8 cellular contexts compared by ENCODE assay signal in the genomic region with DNA sequence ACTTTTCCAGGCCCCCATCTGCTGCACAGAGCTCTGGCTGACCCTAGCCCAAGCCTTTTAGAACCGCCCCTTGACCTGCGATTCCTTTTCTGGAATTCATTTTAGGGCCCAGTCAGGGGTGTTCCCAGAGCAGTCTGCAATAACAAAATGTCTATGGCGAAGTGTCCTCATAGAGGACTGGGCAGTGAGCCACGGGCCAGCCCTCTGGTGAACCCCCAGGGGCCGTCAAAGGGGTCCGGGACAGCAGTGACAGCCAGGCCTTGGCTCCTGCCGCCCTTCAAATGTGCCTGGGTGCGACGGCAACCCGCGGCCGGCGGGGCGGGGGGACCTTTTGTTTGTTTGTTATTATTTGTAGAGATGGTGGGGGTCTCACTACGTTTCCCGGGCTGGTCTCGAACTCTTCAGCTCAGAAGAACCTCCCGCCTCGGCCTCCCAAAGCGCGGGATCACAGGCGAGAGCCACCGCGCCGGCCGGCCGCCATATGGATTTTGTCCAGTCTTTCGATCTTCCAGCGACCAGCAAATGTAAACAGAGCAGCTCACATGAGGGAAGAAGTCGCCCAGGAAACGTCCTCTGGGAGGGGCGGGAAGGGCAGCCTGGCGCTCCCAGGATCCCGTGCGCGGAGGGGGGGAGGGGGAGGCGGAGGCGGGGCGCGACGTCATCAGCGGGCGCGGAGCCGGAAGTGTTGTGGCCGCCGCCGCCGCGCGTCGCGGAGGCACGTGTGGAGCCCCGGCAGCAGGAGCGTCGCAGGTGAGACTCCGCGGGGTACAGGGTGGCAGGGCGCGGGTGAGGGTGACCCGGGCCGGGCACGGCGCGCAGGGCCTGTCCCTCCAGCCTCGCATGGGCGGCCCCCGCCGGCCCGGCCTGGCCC. TPM values are rescaled to one million over a fixed set of nuclear protein-coding genes. Genes with fewer than 3 reads are reported as not detected.
DNase-seq lines count a peak whose midpoint lies in the region; ATAC-seq and TF ChIP-seq lines count a peak whose summit lies in the region.

A gene (plus strand): TSS at position 685 of the 871 bp plus-strand sequence. CDS start 783 bp downstream, outside the sequence.

- POLR2A ChIA-PET in A673 (lab: Charles Lee; ENCODE audit: low non-redundant PET) = interaction anchor here (0.7 kb wide), 1 partner anchor 833 kb away, joined by 13 read pairs; no protein-coding TSS in a partner anchor
- POLR2A ChIA-PET in OCI-LY7 (lab: Charles Lee) = interaction anchor here (0.6 to 1.1 kb wide), 3 partner anchors 33 to 35 kb away, joined by 3 to 4 read pairs (median 3); no protein-coding TSS in a partner anchor

- peak within 1 kb of the TSS; percentile 74 for H2AFZ ChIP-seq in OCI-LY7 (ENCODE audit: low read length)

- peak within 1 kb of the TSS; percentile 100 for H3K4me2 ChIP-seq in OCI-LY7 (ENCODE audit: low read length)

- peak within 1 kb of the TSS; percentile 82 for H3K27ac ChIP-seq in A673 (ENCODE audit: low read depth, low read length, poor library complexity, severe bottlenecking)
- peak within 1 kb of the TSS; percentile 85 for H3K27ac ChIP-seq in HUES64 (ENCODE audit: low read depth, low read length)
- peak within 1 kb of the TSS; percentile 33 for H3K27ac ChIP-seq in OCI-LY7 (ENCODE audit: low read depth, low read length, poor library complexity, severe bottlenecking)
- H3K27ac ChIP-seq in epithelial cell of prostate = peak within 1 kb of the TSS; percentile 36
- peak within 1 kb of the TSS; percentile 91 to 98 for H3K27ac ChIP-seq in mucosa of rectum (ENCODE audit: low read depth in 2 of 2, low read length in 2 of 2)

- H3K36me3 ChIP-seq in A673 (ENCODE audit: insufficient read depth, low read length, poor library complexity, severe bottlenecking) = peaks cover 3% of the 10 kb centered on the region
- H3K36me3 ChIP-seq in HUES64 (ENCODE audit: insufficient read depth, low read length) = peaks cover 12% of the 10 kb centered on the region; the same call in 1 of the 2 replicates
- peaks cover 24% of the 10 kb centered on the region; the same call in 1 of the 2 replicates for H3K36me3 ChIP-seq in OCI-LY7 (ENCODE audit: insufficient read depth, low read length)
- H3K36me3 ChIP-seq in mucosa of rectum (ENCODE audit: control insufficient read depth in 2 of 2, insufficient read depth in 2 of 2, low read length in 2 of 2) = no peaks in the 10 kb centered on the region

- peak; percentile 46 for ATAC-seq in GM19035 (IDR thresholded peaks at IDR 0.05; ENCODE audit: unreplicated experiment)

- no peaks in the 10 kb centered on the region for H4K20me1 ChIP-seq in OCI-LY7 (ENCODE audit: insufficient read depth, low read length)

- peaks cover 27% of the 10 kb centered on the region for H3K79me2 ChIP-seq in OCI-LY7 (ENCODE audit: insufficient read depth, low read depth, low read length)

- DNase-seq in A673 (ENCODE audit: low spot score) (peak; percentile 91), OCI-LY7 (ENCODE audit: low spot score) (peak; percentile 84), epithelial cell of prostate (ENCODE audit: low read depth, low spot score) (no peak)
- peak; percentile 84 for DNase-seq in activated T-cell treated with anti-CD3 and anti-CD28 coated beads, Interleukin-2, amount 50 U/mL, for 1 hour
- peak; percentile 47 to 60 for DNase-seq in stimulated activated CD8-positive, alpha-beta memory T cell treated with anti-CD3 and anti-CD28 coated beads, Interleukin-4, amount 100 ng/mL, for 4 hours (ENCODE audit: low read depth in 2 of 2, low spot score in 1 of 2)

- CTCF ChIA-PET in A673 (lab: Charles Lee) = interaction anchor here (0.7 to 1.0 kb wide), 3 partner anchors 10 to 29 kb away, joined by 3 to 4 read pairs (median 4); no protein-coding TSS in a partner anchor
- CTCF ChIA-PET in OCI-LY7 (lab: Charles Lee; ENCODE audit: unreplicated experiment) = interaction anchor here (1.3 to 1.5 kb wide), 2 partner anchors 11 to 33 kb away, joined by 3 read pairs; no protein-coding TSS in a partner anchor

- H3K4me3 ChIP-seq in A673 (ENCODE audit: low read depth, low read length, poor library complexity, severe bottlenecking) (peak within 1 kb of the TSS; percentile 99), HUES64 (ENCODE audit: low read length) (peak within 1 kb of the TSS; percentile 98), OCI-LY7 (ENCODE audit: low read depth, low read length, poor library complexity, severe bottlenecking) (peak within 1 kb of the TSS; percentile 92), mucosa of rectum (ENCODE audit: low read length in 2 of 2) (peak within 1 kb of the TSS; percentile 86 to 94)

- BruUV-seq in A673 (replicated peaks; lab: Mats Ljungman, UMichigan) (TSS peak; percentile 86), OCI-LY7 (replicated peaks; lab: Mats Ljungman, UMichigan) (TSS peak; percentile 87)

- 6% methylated on average over 70 of the region's 71 CpGs for WGBS in HUES64

- H3K9ac ChIP-seq in HUES64 (ENCODE audit: low read depth, low read length) = peak within 1 kb of the TSS; percentile 91
- peak within 1 kb of the TSS; percentile 65 to 93 for H3K9ac ChIP-seq in mucosa of rectum (ENCODE audit: low read depth in 1 of 2, low read length in 2 of 2)

- intact Hi-C loops in A673 (cut with micrococcal nuclease; ENCODE audit: unreplicated experiment) (no loop called here), OCI-LY7 (cut with micrococcal nuclease; ENCODE audit: unreplicated experiment) (no loop called here)

- H3K4me1 ChIP-seq in A673 (ENCODE audit: insufficient read depth, low read length, poor library complexity, severe bottlenecking) (peaks cover 18% of the 10 kb centered on the region), HUES64 (ENCODE audit: insufficient read depth, low read length) (peaks cover 2% of the 10 kb centered on the region; the same call in 1 of the 2 replicates), OCI-LY7 (ENCODE audit: insufficient read depth, low read length, poor library complexity, severe bottlenecking) (peaks cover 28% of the 10 kb centered on the region), mucosa of rectum (ENCODE audit: control insufficient read depth in 2 of 2, insufficient read depth in 2 of 2, low read length in 2 of 2) (peaks cover 56 to 62% of the 10 kb centered on the region in 2 donors)

- H3K27me3 ChIP-seq in A673 (replicated peaks; ENCODE audit: insufficient read depth, low read depth, low read length, poor library complexity) = no peaks in the 10 kb centered on the region
- peaks cover 11% of the 10 kb centered on the region for H3K27me3 ChIP-seq in HUES64 (ENCODE audit: insufficient read depth, low read length)
- no peaks in the 10 kb centered on the region for H3K27me3 ChIP-seq in mucosa of rectum (ENCODE audit: control insufficient read depth in 2 of 2, insufficient read depth in 2 of 2, low read length in 2 of 2)

- TF ChIP-seq CTCF in A673 (conservative IDR thresholded peaks at IDR 0.05; ENCODE audit: low read depth, low read length) (no peak), OCI-LY7 (conservative IDR thresholded peaks at IDR 0.05; ENCODE audit: low read length) (no peak)

- no peaks in the 10 kb centered on the region for H3K9me3 ChIP-seq in A673 (ENCODE audit: low read depth, low read length, poor library complexity, severe bottlenecking)
- H3K9me3 ChIP-seq in HUES64 (ENCODE audit: insufficient read depth, low read depth, low read length) = no peaks in the 10 kb centered on the region
- no peaks in the 10 kb centered on the region for H3K9me3 ChIP-seq in OCI-LY7 (ENCODE audit: low read length)
- no peaks in the 10 kb centered on the region for H3K9me3 ChIP-seq in mucosa of rectum (ENCODE audit: control insufficient read depth in 2 of 2, low read length in 2 of 2)

- no peaks in the 10 kb centered on the region for H3K9me2 ChIP-seq in OCI-LY7 (ENCODE audit: insufficient read depth, low read length)

RNA-seq across cellular contexts. Expression of the gene that starts here (rescaled TPM):
- 19.3 and 23.6 TPM in 2 replicates for total RNA-seq in A673 (2021)
- polyA plus RNA-seq in HUES64 (2013, experiment 1 of 2) = 9.3 TPM
- polyA plus RNA-seq in HUES64 (2013, experiment 2 of 2) = 8.2 TPM
- 16.7 and 17.1 TPM in 2 replicates for total RNA-seq in OCI-LY7 (2014; rRNA removed; shearing (Covaris generic))
- 11.2 and 13.1 TPM in 2 replicates for total RNA-seq in OCI-LY7 (2022)

Comparison
In these comparisons a context has a peak if more than half of its experiments do, and no peak if none do; other contexts are left out.
1. H3K27ac ChIP-seq: peak in every context shown above with its lines; median percentile 94 in mucosa of rectum; 85 in HUES64; 82 in A673; 36 in epithelial cell of prostate; 33 in OCI-LY7.